ENCODE assay signal across 8 cellular contexts in genomic region chr17:3602499-3602898, GRCh38. TPM values are rescaled to one million over a fixed set of nuclear protein-coding genes. Genes with fewer than 3 reads are reported as not detected.
DNase-seq lines count a peak whose midpoint lies in the region; ATAC-seq, FAIRE-seq and TF ChIP-seq lines count a peak whose summit lies in the region.

No MANE protein-coding gene starts in this region.

- no TSS peak for BruUV-seq in HepG2 (replicated peaks; lab: Mats Ljungman, UMichigan)

- no peak for FAIRE-seq in astrocyte (lab: Jason Lieb, UNC)
- FAIRE-seq in HepG2 (lab: Jason Lieb, UNC) = peak; percentile 8

- no peak for TF ChIP-seq EP300 in HepG2 (IDR thresholded peaks at IDR 0.05; ENCODE audit: low read depth in 2 of 2, low read length in 2 of 2)
- TF ChIP-seq EP300 in HepG2 (CRISPR knock-in tag; IDR thresholded peaks at IDR 0.05; ENCODE audit: borderline replicate concordance) = no peak

- H3K9me3 Mint-ChIP-seq in astrocyte (ENCODE audit: unreplicated experiment) = no peaks in the 10 kb centered on the region
- no peaks in the 10 kb centered on the region for H3K9me3 Mint-ChIP-seq in CD4-positive, alpha-beta T cell

- no peak overlapping the region for H3K4me3 Mint-ChIP-seq in astrocyte (ENCODE audit: unreplicated experiment)
- H3K4me3 Mint-ChIP-seq in CD4-positive, alpha-beta T cell = no peak overlapping the region

- no peaks in the 10 kb centered on the region for H3K79me2 ChIP-seq in astrocyte (ENCODE audit: insufficient read depth, low read length)
- H3K79me2 ChIP-seq in HepG2 (ENCODE audit: insufficient read depth, low read length) = no peaks in the 10 kb centered on the region

- 90% methylated on average over 16 of the region's 16 CpGs for whole genome bisulfite sequencing in HepG2 (ENCODE audit: low lambda C conversion rate)

- TF ChIP-seq CTCF in GM06990 (IDR thresholded peaks at IDR 0.05; ENCODE audit: insufficient read depth, low read length, poor library complexity, severe bottlenecking) = peak; percentile 67
- peak; percentile 9 for TF ChIP-seq CTCF in astrocyte (IDR thresholded peaks at IDR 0.05; ENCODE audit: insufficient read depth, low read depth, low read length)
- peak; percentile 63 for TF ChIP-seq CTCF in HepG2 (CRISPR knock-in tag; IDR thresholded peaks at IDR 0.05)
- TF ChIP-seq CTCF in CD4-positive, alpha-beta T cell (IDR thresholded peaks at IDR 0.05) = no peak

- H3K4me2 ChIP-seq in astrocyte (ENCODE audit: low read length) = no peak overlapping the region
- H3K4me2 ChIP-seq in HepG2 (ENCODE audit: low read depth, low read length) = no peak overlapping the region

- no peak overlapping the region for H3K27ac ChIP-seq in astrocyte (ENCODE audit: low read depth, low read length)
- H3K27ac ChIP-seq in HepG2 (ENCODE audit: extremely low read length, insufficient read depth, low read length) = no peak overlapping the region
- no peak overlapping the region for H3K27ac ChIP-seq in CD4-positive, alpha-beta T cell (ENCODE audit: low read depth, low read length)

- H3K9ac ChIP-seq in astrocyte (ENCODE audit: low read length) (no peak overlapping the region), HepG2 (ENCODE audit: insufficient read depth, low read depth, low read length) (no peak overlapping the region)

- peaks cover 8% of the 10 kb centered on the region for H4K20me1 ChIP-seq in astrocyte (ENCODE audit: insufficient read depth, low read length)
- 0 out of 2 replicates have a peak, but pooled peaks cover 2% of the 10 kb centered on the region for H4K20me1 ChIP-seq in HepG2 (ENCODE audit: insufficient read depth, low read length)

- no peaks in the 10 kb centered on the region for H3K4me1 Mint-ChIP-seq in astrocyte (ENCODE audit: low read depth, unreplicated experiment)
- no peaks in the 10 kb centered on the region for H3K4me1 Mint-ChIP-seq in CD4-positive, alpha-beta T cell (ENCODE audit: low read depth)

- H3K36me3 ChIP-seq in GM06990 (ENCODE audit: control insufficient read depth, insufficient read depth, low read length) (peaks cover 6% of the 10 kb centered on the region), astrocyte (ENCODE audit: insufficient read depth, low read length) (no peaks in the 10 kb centered on the region), HepG2 (replicated peaks in 1 of 2; ENCODE audit: control insufficient read depth in 1 of 2, insufficient read depth in 2 of 2, low read length in 2 of 2) (peaks cover 7 to 12% of the 10 kb centered on the region in 2 experiments; a peak in 4 of 5 replicates)

- no peak overlapping the region for H2AFZ ChIP-seq in astrocyte (ENCODE audit: low read depth, low read length)
- H2AFZ ChIP-seq in HepG2 (ENCODE audit: low read length) = no peak overlapping the region

- intact Hi-C loops in HepG2 (cut with micrococcal nuclease; ENCODE audit: unreplicated experiment) = no loop called here
- intact Hi-C loops in CD4-positive, alpha-beta T cell (cut with DNase I, micrococcal nuclease) = no loop called here

- POLR2A ChIA-PET in HepG2 (lab: Yijun Ruan, JAX) = interaction anchor here (1.0 to 1.1 kb wide), 2 partner anchors 34 to 65 kb away, joined by 7 read pairs; partner anchors contain the start of genes CTNS, SHPK and TAX1BP3
- POLR2A ChIA-PET in CD4-positive, alpha-beta T cell (lab: Charles Lee) = no interaction called here

- H3K27me3 Mint-ChIP-seq in astrocyte (ENCODE audit: low read depth, unreplicated experiment) = no peaks in the 10 kb centered on the region
- no peaks in the 10 kb centered on the region for H3K27me3 Mint-ChIP-seq in CD4-positive, alpha-beta T cell

- no peak for TF ChIP-seq POLR2A in HepG2 (IDR thresholded peaks at IDR 0.05; ENCODE audit: insufficient read depth in 1 of 2, low read depth in 2 of 2, low read length in 2 of 2)

- TF ChIP-seq RAD21 in HepG2 (CRISPR knock-in tag; IDR thresholded peaks at IDR 0.05) = peak; percentile 32; the same call in 1 of the 2 replicates

- DNase-seq in GM06990 (ENCODE audit: extremely low read depth, insufficient read length) (peak; percentile 26), Kasumi-1 (lab: John Stamatoyannopoulos, UW) (peak; percentile 1 to 10), astrocyte (ENCODE audit: low read depth) (no peak), HepG2 (ENCODE audit: low spot score) (peak; percentile 44), T1000 (lab: John Stamatoyannopoulos, UW) (no peak)
- no peak for DNase-seq in CD4-positive, alpha-beta T cell
- DNase-seq in activated CD4-positive, CD25-positive, alpha-beta regulatory T cell (lab: John Stamatoyannopoulos, UW) = no peak

- H3K36me3 Mint-ChIP-seq in astrocyte (ENCODE audit: low read depth, unreplicated experiment) = peaks cover 15% of the 10 kb centered on the region
- H3K36me3 Mint-ChIP-seq in CD4-positive, alpha-beta T cell (ENCODE audit: low read depth) = no peaks in the 10 kb centered on the region

- H3K27me3 ChIP-seq in GM06990 (replicated peaks; ENCODE audit: control insufficient read depth, insufficient read depth, low read length) = no peaks in the 10 kb centered on the region
- no peaks in the 10 kb centered on the region for H3K27me3 ChIP-seq in astrocyte (ENCODE audit: insufficient read depth, low read length)
- no peaks in the 10 kb centered on the region for H3K27me3 ChIP-seq in HepG2 (ENCODE audit: control insufficient read depth in 1 of 2, insufficient read depth in 2 of 2, low read length in 2 of 2)
- no peaks in the 10 kb centered on the region for H3K27me3 ChIP-seq in CD4-positive, alpha-beta T cell (ENCODE audit: control insufficient read depth, insufficient read depth, low read length)

- H3K4me3 ChIP-seq in GM06990 (replicated peaks; ENCODE audit: low read depth, low read length) (no peak overlapping the region), astrocyte (ENCODE audit: insufficient read depth, low read depth, low read length) (no peak overlapping the region), HepG2 (replicated peaks in 1 of 3; ENCODE audit: insufficient read depth in 1 of 3, low read depth in 2 of 3, low read length in 3 of 3) (no peak overlapping the region)

- H3K27ac Mint-ChIP-seq in astrocyte (ENCODE audit: unreplicated experiment) = no peak overlapping the region
- H3K27ac Mint-ChIP-seq in CD4-positive, alpha-beta T cell = no peak overlapping the region

- no peaks in the 10 kb centered on the region for H3K9me3 ChIP-seq in astrocyte (ENCODE audit: insufficient read depth, low read depth, low read length)
- H3K9me3 ChIP-seq in HepG2 (ENCODE audit: low read length) = no peaks in the 10 kb centered on the region
- no peaks in the 10 kb centered on the region for H3K9me3 ChIP-seq in CD4-positive, alpha-beta T cell (ENCODE audit: control insufficient read depth, low read length)

- H3K4me1 ChIP-seq in astrocyte (ENCODE audit: insufficient read depth, low read length) (peaks cover 8% of the 10 kb centered on the region), HepG2 (ENCODE audit: insufficient read depth, low read length) (peaks cover 5% of the 10 kb centered on the region; the same call in 1 of the 2 replicates)

- in situ Hi-C loops in HepG2 (cut with HindIII; ENCODE audit: extremely low pct_ligation_motif_present, low pct_unique_long_range_greater_than_20kb) = no loop called here

- CTCF ChIA-PET in HepG2 (lab: Yijun Ruan, JAX; ENCODE audit: low intra/inter-chr PET ratio, low total read pairs) = interaction anchor here (1.4 kb wide), 1 partner anchor 45 kb away, joined by 9 read pairs; no protein-coding TSS in a partner anchor
- CTCF ChIA-PET in CD4-positive, alpha-beta T cell (lab: Charles Lee) = no interaction called here

- ATAC-seq in HepG2 = peak; percentile 33; the same call in 1 of the 3 replicates
- ATAC-seq in CD4-positive, alpha-beta T cell (ENCODE audit: poor library complexity) = no peak
- no peak for ATAC-seq in GM21423 (IDR thresholded peaks at IDR 0.05; ENCODE audit: unreplicated experiment)

RNA-seq across cellular contexts. Expression of gene TRPV1, which starts 6.7 kb away (rescaled TPM):
- 4.3 and 5.2 TPM in 2 replicates for total RNA-seq in astrocyte
- 2.2 and 5.3 TPM in 2 replicates for total RNA-seq in HepG2 (2016; rRNA removed; fragmentation: Illumina TruSeq; extraction: Trizol)
- total RNA-seq in HepG2 (2016; cell fraction: cytosol; rRNA removed; fragmentation: Illumina TruSeq; extraction: Trizol; ENCODE audit: low read depth) = 1.9 TPM in 2 replicates
- 1.9 and 5.0 TPM in 2 replicates for total RNA-seq in HepG2 (2016; cell fraction: insoluble cytoplasmic fraction; rRNA removed; fragmentation: Illumina TruSeq; extraction: Trizol)
- total RNA-seq in HepG2 (2016; cell fraction: membrane; rRNA removed; fragmentation: Illumina TruSeq; extraction: Trizol) = 2.0 and 2.1 TPM in 2 replicates
- 7.9 and 9.6 TPM in 2 replicates for total RNA-seq in HepG2 (2016; cell fraction: nucleus; rRNA removed; fragmentation: Illumina TruSeq; extraction: Trizol)
- polyA plus RNA-seq in HepG2 (2011; rRNA removed) = 8.0 and 9.5 TPM in 2 replicates
- polyA plus RNA-seq in HepG2 (2011; cell fraction: cytosol; rRNA removed) = 3.6 and 3.7 TPM in 2 replicates
- polyA plus RNA-seq in HepG2 (2011; cell fraction: nucleus; rRNA removed) = 29.7 and 33.7 TPM in 2 replicates
- polyA plus RNA-seq in HepG2 (2012) = 5.3 and 6.4 TPM in 2 replicates
- polyA plus RNA-seq in HepG2 (2016; cell fraction: cytosol; fragmentation: Illumina TruSeq; extraction: Trizol; ENCODE audit: low read depth) = 0.44 and 0.46 TPM in 2 replicates
- 1.7 and 2.2 TPM in 2 replicates for polyA plus RNA-seq in HepG2 (2016; cell fraction: insoluble cytoplasmic fraction; fragmentation: Illumina TruSeq; extraction: Trizol; ENCODE audit: low read depth)
- polyA plus RNA-seq in HepG2 (2016; cell fraction: membrane; fragmentation: Illumina TruSeq; extraction: Trizol; ENCODE audit: low read depth) = 0.60 and 0.85 TPM in 2 replicates
- polyA plus RNA-seq in HepG2 (2016; cell fraction: nucleus; fragmentation: Illumina TruSeq; extraction: Trizol; ENCODE audit: insufficient read depth, low read depth) = 29.4 and 35.3 TPM in 2 replicates
- 7.1 and 8.2 TPM in 2 replicates for polyA minus RNA-seq in HepG2 (2011; rRNA and poly(A)+ RNA removed; ENCODE audit: low replicate concordance)
- 1.3 and 4.2 TPM in 2 replicates for polyA minus RNA-seq in HepG2 (2011; cell fraction: cytosol; rRNA and poly(A)+ RNA removed)
- polyA minus RNA-seq in HepG2 (2011; cell fraction: nucleus; rRNA and poly(A)+ RNA removed) = 10.7 and 14.4 TPM in 2 replicates
- total RNA-seq in CD4-positive, alpha-beta T cell = 1 to 10 TPM; 2.3 to 2.8 TPM

RNA-seq across cellular contexts. Expression of gene SHPK, which starts 33.6 kb away (rescaled TPM):
- total RNA-seq in astrocyte (6.8 and 7.8 TPM in 2 replicates), HepG2 (2016; rRNA removed; fragmentation: Illumina TruSeq; extraction: Trizol) (25.2 and 30.9 TPM in 2 replicates)
- 3.5 and 3.8 TPM in 2 replicates for total RNA-seq in HepG2 (2016; cell fraction: cytosol; rRNA removed; fragmentation: Illumina TruSeq; extraction: Trizol; ENCODE audit: low read depth)
- total RNA-seq in HepG2 (2016; cell fraction: insoluble cytoplasmic fraction; rRNA removed; fragmentation: Illumina TruSeq; extraction: Trizol) = 25.0 and 28.4 TPM in 2 replicates
- 7.6 and 8.2 TPM in 2 replicates for total RNA-seq in HepG2 (2016; cell fraction: membrane; rRNA removed; fragmentation: Illumina TruSeq; extraction: Trizol)
- total RNA-seq in HepG2 (2016; cell fraction: nucleus; rRNA removed; fragmentation: Illumina TruSeq; extraction: Trizol) = 20.4 and 24.0 TPM in 2 replicates
- 16.2 and 20.4 TPM in 2 replicates for polyA plus RNA-seq in HepG2 (2011; rRNA removed)
- polyA plus RNA-seq in HepG2 (2011; cell fraction: cytosol; rRNA removed) = 16.1 and 16.7 TPM in 2 replicates
- polyA plus RNA-seq in HepG2 (2011; cell fraction: nucleus; rRNA removed) = 27.2 and 28.1 TPM in 2 replicates
- 13.6 and 14.5 TPM in 2 replicates for polyA plus RNA-seq in HepG2 (2012)
- polyA plus RNA-seq in HepG2 (2016; cell fraction: cytosol; fragmentation: Illumina TruSeq; extraction: Trizol; ENCODE audit: low read depth) = 1.1 and 1.2 TPM in 2 replicates
- polyA plus RNA-seq in HepG2 (2016; cell fraction: insoluble cytoplasmic fraction; fragmentation: Illumina TruSeq; extraction: Trizol; ENCODE audit: low read depth) = 18.4 and 20.4 TPM in 2 replicates
- polyA plus RNA-seq in HepG2 (2016; cell fraction: membrane; fragmentation: Illumina TruSeq; extraction: Trizol; ENCODE audit: low read depth) = 2.5 and 3.0 TPM in 2 replicates
- polyA plus RNA-seq in HepG2 (2016; cell fraction: nucleus; fragmentation: Illumina TruSeq; extraction: Trizol; ENCODE audit: insufficient read depth, low read depth) = 24.9 and 27.7 TPM in 2 replicates
- 24.9 and 63.4 TPM in 2 replicates for polyA minus RNA-seq in HepG2 (2011; rRNA and poly(A)+ RNA removed; ENCODE audit: low replicate concordance)
- 15.3 and 17.2 TPM in 2 replicates for polyA minus RNA-seq in HepG2 (2011; cell fraction: cytosol; rRNA and poly(A)+ RNA removed)
- 33.7 and 38.2 TPM in 2 replicates for polyA minus RNA-seq in HepG2 (2011; cell fraction: nucleus; rRNA and poly(A)+ RNA removed)
- 1 to 10 TPM; 3.4 TPM for total RNA-seq in CD4-positive, alpha-beta T cell

RNA-seq across cellular contexts. Expression of gene CTNS, which starts 34.1 kb away (rescaled TPM):
- total RNA-seq in astrocyte = 5.8 and 6.5 TPM in 2 replicates
- total RNA-seq in HepG2 (2016; rRNA removed; fragmentation: Illumina TruSeq; extraction: Trizol) = 6.5 and 13.7 TPM in 2 replicates
- total RNA-seq in HepG2 (2016; cell fraction: cytosol; rRNA removed; fragmentation: Illumina TruSeq; extraction: Trizol; ENCODE audit: low read depth) = 1.8 and 2.6 TPM in 2 replicates
- total RNA-seq in HepG2 (2016; cell fraction: insoluble cytoplasmic fraction; rRNA removed; fragmentation: Illumina TruSeq; extraction: Trizol) = 9.9 and 14.3 TPM in 2 replicates
- total RNA-seq in HepG2 (2016; cell fraction: membrane; rRNA removed; fragmentation: Illumina TruSeq; extraction: Trizol) = 6.1 and 6.2 TPM in 2 replicates
- total RNA-seq in HepG2 (2016; cell fraction: nucleus; rRNA removed; fragmentation: Illumina TruSeq; extraction: Trizol) = 11.2 and 14.3 TPM in 2 replicates
- polyA plus RNA-seq in HepG2 (2011; rRNA removed) = 9.5 and 13.0 TPM in 2 replicates
- 9.4 and 10.3 TPM in 2 replicates for polyA plus RNA-seq in HepG2 (2011; cell fraction: cytosol; rRNA removed)
- 20.7 and 23.6 TPM in 2 replicates for polyA plus RNA-seq in HepG2 (2011; cell fraction: nucleus; rRNA removed)
- 8.5 and 12.6 TPM in 2 replicates for polyA plus RNA-seq in HepG2 (2012)
- polyA plus RNA-seq in HepG2 (2016; cell fraction: cytosol; fragmentation: Illumina TruSeq; extraction: Trizol; ENCODE audit: low read depth) = 2.0 and 2.2 TPM in 2 replicates
- 7.3 and 8.2 TPM in 2 replicates for polyA plus RNA-seq in HepG2 (2016; cell fraction: insoluble cytoplasmic fraction; fragmentation: Illumina TruSeq; extraction: Trizol; ENCODE audit: low read depth)
- 4.5 and 5.9 TPM in 2 replicates for polyA plus RNA-seq in HepG2 (2016; cell fraction: membrane; fragmentation: Illumina TruSeq; extraction: Trizol; ENCODE audit: low read depth)
- polyA plus RNA-seq in HepG2 (2016; cell fraction: nucleus; fragmentation: Illumina TruSeq; extraction: Trizol; ENCODE audit: insufficient read depth, low read depth) = 20.2 and 21.3 TPM in 2 replicates
- 10.3 and 11.2 TPM in 2 replicates for polyA minus RNA-seq in HepG2 (2011; rRNA and poly(A)+ RNA removed; ENCODE audit: low replicate concordance)
- 5.1 and 6.0 TPM in 2 replicates for polyA minus RNA-seq in HepG2 (2011; cell fraction: cytosol; rRNA and poly(A)+ RNA removed)
- 9.7 TPM in 2 replicates for polyA minus RNA-seq in HepG2 (2011; cell fraction: nucleus; rRNA and poly(A)+ RNA removed)
- total RNA-seq in CD4-positive, alpha-beta T cell = 1 to 10 TPM; 3.3 to 4.9 TPM

RNA-seq across cellular contexts. Expression of gene TRPV3, which starts 44.9 kb away (rescaled TPM):
- total RNA-seq in astrocyte (0.16 and 0.22 TPM in 2 replicates), HepG2 (2016; rRNA removed; fragmentation: Illumina TruSeq; extraction: Trizol) (0.46 and 1.0 TPM in 2 replicates)
- 0.10 and 0.18 TPM in 2 replicates for total RNA-seq in HepG2 (2016; cell fraction: cytosol; rRNA removed; fragmentation: Illumina TruSeq; extraction: Trizol; ENCODE audit: low read depth)
- total RNA-seq in HepG2 (2016; cell fraction: insoluble cytoplasmic fraction; rRNA removed; fragmentation: Illumina TruSeq; extraction: Trizol) = 0.65 and 0.82 TPM in 2 replicates
- 0.14 and 0.34 TPM in 2 replicates for total RNA-seq in HepG2 (2016; cell fraction: membrane; rRNA removed; fragmentation: Illumina TruSeq; extraction: Trizol)
- total RNA-seq in HepG2 (2016; cell fraction: nucleus; rRNA removed; fragmentation: Illumina TruSeq; extraction: Trizol) = 0.81 and 1.5 TPM in 2 replicates
- 0.40 and 0.90 TPM in 2 replicates for polyA plus RNA-seq in HepG2 (2011; rRNA removed)
- 0.41 and 0.43 TPM in 2 replicates for polyA plus RNA-seq in HepG2 (2011; cell fraction: cytosol; rRNA removed)
- polyA plus RNA-seq in HepG2 (2011; cell fraction: nucleus; rRNA removed) = 1.8 and 2.7 TPM in 2 replicates
- polyA plus RNA-seq in HepG2 (2012) = 0.35 and 0.36 TPM in 2 replicates
- polyA plus RNA-seq in HepG2 (2016; cell fraction: cytosol; fragmentation: Illumina TruSeq; extraction: Trizol; ENCODE audit: low read depth) = 0.03 and 0.05 TPM in 2 replicates
- 0.23 and 0.37 TPM in 2 replicates for polyA plus RNA-seq in HepG2 (2016; cell fraction: insoluble cytoplasmic fraction; fragmentation: Illumina TruSeq; extraction: Trizol; ENCODE audit: low read depth)
- 0.09 and 0.27 TPM in 2 replicates for polyA plus RNA-seq in HepG2 (2016; cell fraction: membrane; fragmentation: Illumina TruSeq; extraction: Trizol; ENCODE audit: low read depth)
- polyA plus RNA-seq in HepG2 (2016; cell fraction: nucleus; fragmentation: Illumina TruSeq; extraction: Trizol; ENCODE audit: insufficient read depth, low read depth) = 1.4 and 2.5 TPM in 2 replicates
- 0.07 and 0.92 TPM in 2 replicates for polyA minus RNA-seq in HepG2 (2011; rRNA and poly(A)+ RNA removed; ENCODE audit: low replicate concordance)
- polyA minus RNA-seq in HepG2 (2011; cell fraction: cytosol; rRNA and poly(A)+ RNA removed) = 1.2 TPM in 1 of 2 replicates, not detected in the other
- 0.99 and 1.2 TPM in 2 replicates for polyA minus RNA-seq in HepG2 (2011; cell fraction: nucleus; rRNA and poly(A)+ RNA removed)
- under 1 TPM; 0.25 to 0.56 TPM for total RNA-seq in CD4-positive, alpha-beta T cell

Comparison
In these comparisons a context has a peak if more than half of its experiments do, and no peak if none do; other contexts are left out.
1. DNase-seq: peak in GM06990 (single experiment), Kasumi-1 (2 of 2) and HepG2 (single experiment); none in astrocyte (single experiment), T1000 (single experiment), CD4-positive, alpha-beta T cell (0 of 10) and activated CD4-positive, CD25-positive, alpha-beta regulatory T cell (0 of 4).